Comparison of ENCODE assay signal across 9 cellular contexts in genomic region chr16:56311208-56312027, GRCh38.
A peak's percentile ranks its signal among the peaks of the same experiment; 100 is the strongest.
DNase-seq lines count a peak whose midpoint lies in the region; ATAC-seq and TF ChIP-seq lines count a peak whose summit lies in the region.
"Had no signal": no experiment of that assay in that cellular context is flagged by ENCODE, and none has a peak within 500 bp of the region (broad histone marks: within the 10 kb centered on the region; RNA-seq: fewer than 3 reads in every experiment).

No MANE protein-coding gene starts in this region.

- no peak for DNase-seq in activated CD8-positive, alpha-beta T cell treated with anti-CD3 and anti-CD28 coated beads for 36 hours
- no peak for DNase-seq in activated CD8-positive, alpha-beta T cell treated with anti-CD3 and anti-CD28 coated beads, Interleukin-2, amount 10 ng/mL, durations not matched to agents 7 days and 5 days
- peak; percentile 79 for DNase-seq in NCI-H2029 treated with DMSO at 0.1 percent for 48 hours (lab: John Stamatoyannopoulos, UW)
- DNase-seq in choroid plexus epithelial cell (ENCODE audit: low read depth) = no peak
- DNase-seq in stimulated activated naive CD8-positive, alpha-beta T cell treated with anti-CD3 and anti-CD28 coated beads, Interleukin-15, Interleukin-2, amounts not matched to agents 100 U/mL and 50 U/mL, for 24 hours = no peak
- no peak for DNase-seq in HEK293T (ENCODE audit: extremely low spot score)
- no peak for DNase-seq in mesothelial cell of epicardium (ENCODE audit: low spot score in 2 of 2, unreplicated experiment in 2 of 2)
- no peak for DNase-seq in CD1c-positive myeloid dendritic cell (ENCODE audit: extremely low spot score)
- DNase-seq: pancreas had no signal

- POLR2A ChIA-PET in activated CD8-positive, alpha-beta T cell treated with anti-CD3 and anti-CD28 coated beads for 36 hours (lab: Charles Lee) = no interaction called here
- POLR2A ChIA-PET in activated CD8-positive, alpha-beta T cell treated with anti-CD3 and anti-CD28 coated beads, Interleukin-2, amount 10 ng/mL, durations not matched to agents 7 days and 5 days (lab: Charles Lee) = interaction anchor here (1.0 kb wide), 1 partner anchor 8 kb away, joined by 3 read pairs; no protein-coding TSS in a partner anchor
- POLR2A ChIA-PET in HEK293T (lab: Yijun Ruan, JAX) = no interaction called here

- no peak overlapping the region for H3K27ac Mint-ChIP-seq in activated CD8-positive, alpha-beta T cell treated with anti-CD3 and anti-CD28 coated beads for 36 hours
- H3K27ac Mint-ChIP-seq in activated CD8-positive, alpha-beta T cell treated with anti-CD3 and anti-CD28 coated beads, Interleukin-2, amount 10 ng/mL, durations not matched to agents 7 days and 5 days = no peak overlapping the region
- H3K27ac Mint-ChIP-seq in mesothelial cell of epicardium = no peak overlapping the region

- H3K27me3 Mint-ChIP-seq in activated CD8-positive, alpha-beta T cell treated with anti-CD3 and anti-CD28 coated beads for 36 hours = peaks cover 2% of the 10 kb centered on the region
- H3K27me3 Mint-ChIP-seq in activated CD8-positive, alpha-beta T cell treated with anti-CD3 and anti-CD28 coated beads, Interleukin-2, amount 10 ng/mL, durations not matched to agents 7 days and 5 days (ENCODE audit: low read depth) = peaks cover 3% of the 10 kb centered on the region
- peaks cover 5% of the 10 kb centered on the region for H3K27me3 Mint-ChIP-seq in mesothelial cell of epicardium (ENCODE audit: low read depth)

- intact Hi-C loops in activated CD8-positive, alpha-beta T cell treated with anti-CD3 and anti-CD28 coated beads for 36 hours (cut with micrococcal nuclease) = no loop called here

- TF ChIP-seq CTCF in activated CD8-positive, alpha-beta T cell treated with anti-CD3 and anti-CD28 coated beads for 36 hours (IDR thresholded peaks at IDR 0.05) = no peak
- TF ChIP-seq CTCF in choroid plexus epithelial cell (conservative IDR thresholded peaks at IDR 0.05; ENCODE audit: low read depth, low read length) (peak; percentile 17), mesothelial cell of epicardium (IDR thresholded peaks at IDR 0.05; ENCODE audit: unreplicated experiment) (no peak)

- no peak overlapping the region for H3K4me3 Mint-ChIP-seq in activated CD8-positive, alpha-beta T cell treated with anti-CD3 and anti-CD28 coated beads for 36 hours
- no peak overlapping the region for H3K4me3 Mint-ChIP-seq in activated CD8-positive, alpha-beta T cell treated with anti-CD3 and anti-CD28 coated beads, Interleukin-2, amount 10 ng/mL, durations not matched to agents 7 days and 5 days
- no peak overlapping the region for H3K4me3 Mint-ChIP-seq in mesothelial cell of epicardium

- no peaks in the 10 kb centered on the region for H3K36me3 Mint-ChIP-seq in activated CD8-positive, alpha-beta T cell treated with anti-CD3 and anti-CD28 coated beads for 36 hours (ENCODE audit: low read depth)
- H3K36me3 Mint-ChIP-seq in activated CD8-positive, alpha-beta T cell treated with anti-CD3 and anti-CD28 coated beads, Interleukin-2, amount 10 ng/mL, durations not matched to agents 7 days and 5 days (ENCODE audit: low read depth) = no peaks in the 10 kb centered on the region
- no peaks in the 10 kb centered on the region for H3K36me3 Mint-ChIP-seq in mesothelial cell of epicardium

- peaks cover 4% of the 10 kb centered on the region for H3K9me3 Mint-ChIP-seq in activated CD8-positive, alpha-beta T cell treated with anti-CD3 and anti-CD28 coated beads for 36 hours
- H3K9me3 Mint-ChIP-seq in activated CD8-positive, alpha-beta T cell treated with anti-CD3 and anti-CD28 coated beads, Interleukin-2, amount 10 ng/mL, durations not matched to agents 7 days and 5 days (ENCODE audit: insufficient read depth) = no peaks in the 10 kb centered on the region
- no peaks in the 10 kb centered on the region for H3K9me3 Mint-ChIP-seq in mesothelial cell of epicardium

- peak; percentile 42 for ATAC-seq in activated CD8-positive, alpha-beta T cell treated with anti-CD3 and anti-CD28 coated beads for 36 hours
- ATAC-seq in activated CD8-positive, alpha-beta T cell treated with anti-CD3 and anti-CD28 coated beads, Interleukin-2, amount 10 ng/mL, durations not matched to agents 7 days and 5 days = no peak
- peak; percentile 11 for ATAC-seq in stimulated activated naive CD8-positive, alpha-beta T cell treated with anti-CD3 and anti-CD28 coated beads, Interleukin-15, Interleukin-2, amounts not matched to agents 100 U/mL and 50 U/mL, for 24 hours

- H3K4me1 Mint-ChIP-seq in activated CD8-positive, alpha-beta T cell treated with anti-CD3 and anti-CD28 coated beads for 36 hours (ENCODE audit: low read depth) = peaks cover 6% of the 10 kb centered on the region
- no peaks in the 10 kb centered on the region for H3K4me1 Mint-ChIP-seq in activated CD8-positive, alpha-beta T cell treated with anti-CD3 and anti-CD28 coated beads, Interleukin-2, amount 10 ng/mL, durations not matched to agents 7 days and 5 days (ENCODE audit: low read depth)
- peaks cover 3% of the 10 kb centered on the region for H3K4me1 Mint-ChIP-seq in mesothelial cell of epicardium

- CTCF ChIA-PET in activated CD8-positive, alpha-beta T cell treated with anti-CD3 and anti-CD28 coated beads for 36 hours (lab: Charles Lee) = interaction anchor here (0.7 to 4.8 kb wide), 5 partner anchors 7 to 263 kb away, joined by 3 to 29 read pairs (median 4); no protein-coding TSS in a partner anchor
- CTCF ChIA-PET in activated CD8-positive, alpha-beta T cell treated with anti-CD3 and anti-CD28 coated beads, Interleukin-2, amount 10 ng/mL, durations not matched to agents 7 days and 5 days (lab: Charles Lee) = interaction anchor here (1.2 kb wide), 1 partner anchor 269 kb away, joined by 3 read pairs; no protein-coding TSS in a partner anchor
- CTCF ChIA-PET in HEK293T (lab: Yijun Ruan, JAX) = interaction anchor here (0.7 kb wide), 1 partner anchor 33 kb away, joined by 3 read pairs; no protein-coding TSS in a partner anchor

- no peak overlapping the region for H3K4me3 ChIP-seq in choroid plexus epithelial cell (ENCODE audit: low read depth, low read length)
- H3K4me3 ChIP-seq: pancreas had no signal

TF ChIP-seq in HEK293T, 16 proteins besides CTCF, POLR2A, EP300 and RAD21:
- TF ChIP-seq L3MBTL2 (conservative IDR thresholded peaks at IDR 0.05) = no peak
